8 cellular contexts compared by ENCODE assay signal in genomic region chr16:55842369-55843104, GRCh38. TPM values are rescaled to one million over a fixed set of nuclear protein-coding genes. Genes with fewer than 3 reads are reported as not detected.
DNase-seq lines count a peak whose midpoint lies in the region; ATAC-seq, FAIRE-seq and TF ChIP-seq lines count a peak whose summit lies in the region.

No MANE protein-coding gene starts in this region.

- no peaks in the 10 kb centered on the region for H3K9me2 ChIP-seq in MM.1S (replicated peaks; ENCODE audit: insufficient read depth, low read length)

- FAIRE-seq in TTC549 (lab: Jason Lieb, UNC), result peak; percentile 46

- H3K9me3 Mint-ChIP-seq in activated T-helper 2 cell treated with anti-CD3 and anti-CD28 coated beads, Interferon-gamma antibody, Interleukin-2, Interleukin-4, amounts not matched to agents 10 μg/mL and 5 μg/mL and 100 μg/mL, durations not matched to agents 14 hours and 24 hours and 36 hours, result no peaks in the 10 kb centered on the region

- H3K4me2 ChIP-seq in MM.1S (ENCODE audit: low read depth, low read length) (no peak overlapping the region), parathyroid adenoma (ENCODE audit: low read length) (no peak overlapping the region)

- H3K4me3 ChIP-seq in MM.1S (ENCODE audit: low read length) (no peak overlapping the region), parathyroid adenoma (ENCODE audit: low read depth, low read length) (no peak overlapping the region)

- TF ChIP-seq CTCF in GM10248 (IDR thresholded peaks at IDR 0.05; ENCODE audit: control extremely low read depth, extremely low read depth, low read depth, missing control alignments), result peak; percentile 58
- peak; percentile 73 for TF ChIP-seq CTCF in MM.1S (IDR thresholded peaks at IDR 0.05; ENCODE audit: low read length)
- TF ChIP-seq CTCF in parathyroid adenoma (IDR thresholded peaks at IDR 0.05), result peak; percentile 85

- no peaks in the 10 kb centered on the region for H3K36me3 ChIP-seq in MM.1S (replicated peaks; ENCODE audit: insufficient read depth, low read length)
- H3K36me3 ChIP-seq in parathyroid adenoma (ENCODE audit: control insufficient read depth, insufficient read depth, low read length), result no peaks in the 10 kb centered on the region

- H3F3A ChIP-seq in MM.1S (ENCODE audit: insufficient read depth, low read length), result no peaks in the 10 kb centered on the region

- no peaks in the 10 kb centered on the region for H4K20me1 ChIP-seq in MM.1S (ENCODE audit: insufficient read depth, low read length)

- CTCF ChIA-PET in GM10248 (lab: Yijun Ruan, JAX), result interaction anchor here (0.9 to 4.6 kb wide), 10 partner anchors 9 to 377 kb away, joined by 3 to 41 read pairs (median 6); partner anchors contain the start of gene CES1

- intact Hi-C loops in activated T-helper 2 cell treated with anti-CD3 and anti-CD28 coated beads, Interferon-gamma antibody, Interleukin-2, Interleukin-4, amounts not matched to agents 10 μg/mL and 5 μg/mL and 100 μg/mL, durations not matched to agents 14 hours and 24 hours and 36 hours (cut with micrococcal nuclease), result loop anchor here (1.0 to 2.0 kb wide), 2 partner anchors 130 to 378 kb away; no protein-coding TSS in a partner anchor

- H2AFZ ChIP-seq in MM.1S (ENCODE audit: low read length) (no peak overlapping the region), parathyroid adenoma (no peak overlapping the region)

- DNase-seq in AG20443 (ENCODE audit: low spot score) (peak; percentile 71), GM10248 (ENCODE audit: extremely low spot score) (peak; percentile 65), MM.1S (peak; percentile 49), foreskin melanocyte (peak; percentile 26)
- no peak for DNase-seq in activated T-helper 2 cell treated with anti-CD3 and anti-CD28 coated beads, Interferon-gamma antibody, Interleukin-2, Interleukin-4, amounts not matched to agents 10 μg/mL and 5 μg/mL and 100 μg/mL, durations not matched to agents 14 hours and 24 hours and 36 hours (ENCODE audit: low spot score)

- H3K36me3 Mint-ChIP-seq in activated T-helper 2 cell treated with anti-CD3 and anti-CD28 coated beads, Interferon-gamma antibody, Interleukin-2, Interleukin-4, amounts not matched to agents 10 μg/mL and 5 μg/mL and 100 μg/mL, durations not matched to agents 14 hours and 24 hours and 36 hours (ENCODE audit: low read depth), result no peaks in the 10 kb centered on the region

- H3K4me3 Mint-ChIP-seq in activated T-helper 2 cell treated with anti-CD3 and anti-CD28 coated beads, Interferon-gamma antibody, Interleukin-2, Interleukin-4, amounts not matched to agents 10 μg/mL and 5 μg/mL and 100 μg/mL, durations not matched to agents 14 hours and 24 hours and 36 hours (ENCODE audit: low read depth), result no peak overlapping the region

- no peaks in the 10 kb centered on the region for H3K79me2 ChIP-seq in MM.1S (ENCODE audit: low read length)
- H3K79me2 ChIP-seq in parathyroid adenoma, result no peaks in the 10 kb centered on the region

- no peak for ATAC-seq in GM21390 (IDR thresholded peaks at IDR 0.05; ENCODE audit: unreplicated experiment)

- H3K27ac Mint-ChIP-seq in activated T-helper 2 cell treated with anti-CD3 and anti-CD28 coated beads, Interferon-gamma antibody, Interleukin-2, Interleukin-4, amounts not matched to agents 10 μg/mL and 5 μg/mL and 100 μg/mL, durations not matched to agents 14 hours and 24 hours and 36 hours, result no peak overlapping the region

- POLR2A ChIA-PET in GM10248 (lab: Yijun Ruan, JAX), result no interaction called here

- no peaks in the 10 kb centered on the region for H3K27me3 ChIP-seq in MM.1S (replicated peaks; ENCODE audit: insufficient read depth, low read length)
- no peaks in the 10 kb centered on the region for H3K27me3 ChIP-seq in parathyroid adenoma (ENCODE audit: control insufficient read depth, insufficient read depth, low read length)

- H3K4me1 ChIP-seq in MM.1S (ENCODE audit: low read length), result no peaks in the 10 kb centered on the region
- no peaks in the 10 kb centered on the region for H3K4me1 ChIP-seq in parathyroid adenoma

- peaks cover 8% of the 10 kb centered on the region for H3K27me3 Mint-ChIP-seq in activated T-helper 2 cell treated with anti-CD3 and anti-CD28 coated beads, Interferon-gamma antibody, Interleukin-2, Interleukin-4, amounts not matched to agents 10 μg/mL and 5 μg/mL and 100 μg/mL, durations not matched to agents 14 hours and 24 hours and 36 hours (ENCODE audit: low read depth)

- H3K4me1 Mint-ChIP-seq in activated T-helper 2 cell treated with anti-CD3 and anti-CD28 coated beads, Interferon-gamma antibody, Interleukin-2, Interleukin-4, amounts not matched to agents 10 μg/mL and 5 μg/mL and 100 μg/mL, durations not matched to agents 14 hours and 24 hours and 36 hours (ENCODE audit: low read depth), result no peaks in the 10 kb centered on the region

- H3K27ac ChIP-seq in MM.1S (ENCODE audit: low read length) (no peak overlapping the region), parathyroid adenoma (no peak overlapping the region)

- H3K9ac ChIP-seq in MM.1S (ENCODE audit: low read length) (no peak overlapping the region), parathyroid adenoma (no peak overlapping the region)

- H3K9me3 ChIP-seq in MM.1S (replicated peaks; ENCODE audit: insufficient read depth, low read length) (no peaks in the 10 kb centered on the region), parathyroid adenoma (ENCODE audit: control insufficient read depth, low read length) (no peaks in the 10 kb centered on the region)

RNA-seq across cellular contexts. Expression of gene CES1, which starts 9.6 kb away (rescaled TPM):
- not detected in 2 replicates for total RNA-seq in activated T-helper 2 cell treated with anti-CD3 and anti-CD28 coated beads, Interferon-gamma antibody, Interleukin-2, Interleukin-4, amounts not matched to agents 10 μg/mL and 5 μg/mL and 100 μg/mL, durations not matched to agents 14 hours and 24 hours and 36 hours

RNA-seq across cellular contexts. Expression of gene CES5A, which starts 32.6 kb away (rescaled TPM):
- total RNA-seq in activated T-helper 2 cell treated with anti-CD3 and anti-CD28 coated beads, Interferon-gamma antibody, Interleukin-2, Interleukin-4, amounts not matched to agents 10 μg/mL and 5 μg/mL and 100 μg/mL, durations not matched to agents 14 hours and 24 hours and 36 hours, result not detected in 2 replicates
